11 cellular contexts compared by ENCODE assay signal in genomic region chr2:69554981-69555380, GRCh38.
A peak's percentile ranks its signal among the peaks of the same experiment; 100 is the strongest.
DNase-seq lines count a peak whose midpoint lies in the region; ATAC-seq, FAIRE-seq and TF ChIP-seq lines count a peak whose summit lies in the region.
"Had no signal": no experiment of that assay in that cellular context is flagged by ENCODE, and none has a peak within 500 bp of the region (broad histone marks: within the 10 kb centered on the region; RNA-seq: fewer than 3 reads in every experiment).

No MANE protein-coding gene starts in this region.

- H3K4me3 Mint-ChIP-seq in chondrocyte (ENCODE audit: unreplicated experiment): no peak overlapping the region

- peak overlapping the region; percentile 70 for H3K27ac Mint-ChIP-seq in chondrocyte (ENCODE audit: unreplicated experiment)

- no peaks in the 10 kb centered on the region for H3K9me3 Mint-ChIP-seq in chondrocyte (ENCODE audit: low read depth)

- H3K27me3 Mint-ChIP-seq in chondrocyte (ENCODE audit: low read depth): no peaks in the 10 kb centered on the region

- H3K4me1 Mint-ChIP-seq in chondrocyte (ENCODE audit: low read depth): peaks cover 34% of the 10 kb centered on the region

- ATAC-seq in HG03432 (IDR thresholded peaks at IDR 0.05; ENCODE audit: unreplicated experiment): peak; percentile 73

- TF ChIP-seq CTCF in chondrocyte (IDR thresholded peaks at IDR 0.05): no peak

- DNase-seq in GM12891 (ENCODE audit: insufficient read length, low spot score): no peak
- no peak for DNase-seq in chondrocyte (ENCODE audit: low spot score)
- peak; percentile 80 for DNase-seq in pons (ENCODE audit: low spot score)
- no peak for DNase-seq in H4 (ENCODE audit: low spot score)
- no peak for DNase-seq in stimulated activated CD4-positive, alpha-beta T cell treated with anti-CD3 and anti-CD28 coated beads, Interleukin-2, amount 100 ng/mL, for 24 hours
- no peak for DNase-seq in NOMO-1 treated with DMSO at 0.1 percent for 48 hours (lab: John Stamatoyannopoulos, UW; ENCODE audit: unreplicated experiment)
- DNase-seq in activated CD4-positive, alpha-beta T cell treated with anti-CD3 and anti-CD28 coated beads for 1 hour: no peak
- DNase-seq: islet precursor cell, NCI-H1105 treated with DMSO at 0.1 percent for 48 hours had no signal

- H3K36me3 Mint-ChIP-seq in chondrocyte (ENCODE audit: low read depth): peaks cover 6% of the 10 kb centered on the region

- FAIRE-seq in GM12891 (lab: Jason Lieb, UNC): peak; percentile 56
- FAIRE-seq: TTC549 had no signal

- no peak for TF ChIP-seq POLR2A in GM12891 (IDR thresholded peaks at IDR 0.05; ENCODE audit: low read depth, low read length)

TF ChIP-seq in GM12891, 5 proteins besides CTCF, POLR2A, EP300 and RAD21:
- TF ChIP-seq POLR2AphosphoS5 (IDR thresholded peaks at IDR 0.05; ENCODE audit: low read depth, low read length): no peak
- no peak for TF ChIP-seq PAX5 (IDR thresholded peaks at IDR 0.05; ENCODE audit: insufficient read depth, low read length, severe bottlenecking)
- TF ChIP-seq TAF1 (IDR thresholded peaks at IDR 0.05; ENCODE audit: low read depth, low read length): no peak
- no peak for TF ChIP-seq POU2F2 (IDR thresholded peaks at IDR 0.05; ENCODE audit: low read depth, low read length)
- no peak for TF ChIP-seq SPI1 (IDR thresholded peaks at IDR 0.05; ENCODE audit: low read depth, low read length)
